ENCODE assay signal across 18 cellular contexts in the genomic region with DNA sequence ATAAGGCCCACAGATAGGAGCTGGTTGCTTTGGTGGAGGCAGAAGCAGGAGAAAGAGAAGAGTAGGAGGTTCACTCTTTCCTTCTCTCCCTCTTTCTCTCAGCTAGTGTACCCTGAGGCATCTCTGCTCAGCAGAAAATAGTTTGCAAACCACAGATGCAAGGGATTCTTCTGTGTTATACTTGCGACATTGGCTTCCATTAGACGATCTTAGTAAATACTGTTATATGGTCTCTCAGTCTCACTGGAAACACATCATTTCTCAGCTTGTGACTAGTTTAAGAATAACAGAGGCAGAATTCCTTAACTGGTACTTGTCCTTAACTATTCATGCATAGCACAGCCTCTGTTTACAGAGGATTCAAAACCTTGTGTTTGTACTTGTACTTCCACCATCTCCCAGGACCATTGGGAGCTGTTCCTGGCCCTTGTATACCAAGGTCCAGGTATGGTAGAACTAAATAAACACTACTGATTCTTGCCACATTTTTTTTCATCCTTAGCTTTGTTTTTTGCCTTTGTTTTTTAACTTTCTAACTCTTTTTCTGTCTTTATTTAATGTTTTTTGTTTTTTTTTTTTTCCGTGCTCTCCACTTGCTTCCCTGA.
"Had no signal": no experiment of that assay in that cellular context is flagged by ENCODE, and none has a peak within 500 bp of the region (broad histone marks: within the 10 kb centered on the region; RNA-seq: fewer than 3 reads in every experiment).

No MANE protein-coding gene starts in this region.

- H3K27me3 ChIP-seq: body of pancreas, cardiac muscle cell, foreskin keratinocyte, tibial artery had no signal

- H3K9me3 ChIP-seq: body of pancreas, tibial artery had no signal

- H3K27ac ChIP-seq: body of pancreas, cardiac muscle cell, foreskin keratinocyte, left ventricle myocardium inferior, tibial artery had no signal

- H3K4me3 ChIP-seq: body of pancreas, cardiac muscle cell, left ventricle myocardium inferior, tibial artery had no signal

- DNase-seq: activated CD4-positive, alpha-beta memory T cell treated with anti-CD3 and anti-CD28 coated beads, Interleukin-2, amount 10 ng/mL, durations not matched to agents 7 days and 5 days; activated CD4-positive, alpha-beta T cell treated with anti-CD3 and anti-CD28 coated beads for 48 hours; activated CD4-positive, CD25-positive, alpha-beta regulatory T cell; activated effector memory CD4-positive, alpha-beta T cell treated with Interleukin-2 at 50 U/mL for 16 hours; activated naive CD4-positive, alpha-beta T cell treated with anti-CD3 and anti-CD28 coated beads for 36 hours; activated naive CD8-positive, alpha-beta T cell treated with anti-CD3 and anti-CD28 coated beads, Interleukin-2, amount 10 ng/mL, durations not matched to agents 7 days and 5 days; activated T-cell treated with anti-CD3 and anti-CD28 coated beads, Interleukin-2, amount 50 U/mL, for 72 hours; body of pancreas; cortex of kidney; erythroblast; foreskin keratinocyte; kidney; left ventricle myocardium inferior; naive thymus-derived CD8-positive, alpha-beta T cell; stimulated activated CD4-positive, alpha-beta T cell treated with anti-CD3 and anti-CD28 coated beads, Interleukin-4, amount 100 ng/mL, for 1 hour; stimulated activated naive CD4-positive, alpha-beta T cell; tibial artery had no signal

- H3K4me1 ChIP-seq: body of pancreas, foreskin keratinocyte, left ventricle myocardium inferior, tibial artery had no signal

- H3K36me3 ChIP-seq: cardiac muscle cell, left ventricle myocardium inferior, tibial artery had no signal
